ENCODE assay signal across 14 cellular contexts in genomic region chr12:74984631-74985030, GRCh38.
"Had no signal": no experiment of that assay in that cellular context is flagged by ENCODE, and none has a peak within 500 bp of the region (broad histone marks: within the 10 kb centered on the region; RNA-seq: fewer than 3 reads in every experiment).

No MANE protein-coding gene starts in this region.

- DNase-seq: activated CD4-positive, alpha-beta T cell treated with anti-CD3 and anti-CD28 coated beads, Interleukin-2, amount 50 U/mL, for 4 hours; activated naive CD8-positive, alpha-beta T cell treated with anti-CD3 and anti-CD28 coated beads, Interleukin-2, amount 10 ng/mL, durations not matched to agents 7 days and 5 days; brain microvascular endothelial cell; colonic mucosa; erythroblast; foreskin melanocyte; mesenchymal stem cell; naive thymus-derived CD4-positive, alpha-beta T cell; ovary; stimulated activated CD4-positive, alpha-beta T cell treated with anti-CD3 and anti-CD28 coated beads, Interleukin-4, amount 100 ng/mL, for 4 hours; stimulated activated naive CD4-positive, alpha-beta T cell; substantia nigra had no signal

- H3K4me1 ChIP-seq: tibial artery had no signal

- H3K9me3 ChIP-seq: colonic mucosa, ovary, tibial artery had no signal

- ATAC-seq: naive thymus-derived CD4-positive, alpha-beta T cell had no signal

- H3K27me3 ChIP-seq: brain microvascular endothelial cell, colonic mucosa, ovary, tibial artery had no signal

- H3K36me3 ChIP-seq: brain microvascular endothelial cell, colonic mucosa, ovary, tibial artery had no signal

- H3K27ac ChIP-seq: brain microvascular endothelial cell, colonic mucosa, ovary, tibial artery had no signal

- H3K4me3 ChIP-seq: colonic mucosa, ovary, smooth muscle cell, tibial artery had no signal
